In genomic region chr18:58314284-58314683, GRCh38 we compare ENCODE assay signal across 8 cellular contexts.
DNase-seq lines count a peak whose midpoint lies in the region; ATAC-seq lines count a peak whose summit lies in the region.

No MANE protein-coding gene starts in this region.

- H2AFZ ChIP-seq in GM23248: no peak overlapping the region

- 2% methylated on average over 7 of the region's 7 CpGs for WGBS in GM23248 (ENCODE audit: low coverage in 1 of 2, low lambda C conversion rate in 2 of 2, missing lambda C conversion rate in 2 of 2), 2 experiments

- no peaks in the 10 kb centered on the region for H3K79me2 ChIP-seq in GM23248 (ENCODE audit: insufficient read depth)

- H3K9me2 ChIP-seq in GM23248 (ENCODE audit: insufficient read depth): no peaks in the 10 kb centered on the region

- peaks cover 14% of the 10 kb centered on the region for H3K4me1 ChIP-seq in GM23248 (ENCODE audit: insufficient read depth)

- no peaks in the 10 kb centered on the region for H4K20me1 ChIP-seq in GM23248 (ENCODE audit: insufficient read depth)

- no peaks in the 10 kb centered on the region for H3K27me3 ChIP-seq in GM23248 (replicated peaks; ENCODE audit: insufficient read depth)

- in situ Hi-C loops in GM23248 (cut with MboI): no loop called here

- ATAC-seq in GM18907 (IDR thresholded peaks at IDR 0.05; ENCODE audit: unreplicated experiment) (no peak), GM21381 (IDR thresholded peaks at IDR 0.05; ENCODE audit: unreplicated experiment) (no peak), HG03039 (IDR thresholded peaks at IDR 0.05; ENCODE audit: unreplicated experiment) (no peak)

- H3K36me3 ChIP-seq in GM23248 (ENCODE audit: low read depth): no peaks in the 10 kb centered on the region

- peak overlapping the region; percentile 54 for H3K9ac ChIP-seq in GM23248

- H3F3A ChIP-seq in GM23248 (ENCODE audit: insufficient read depth): peaks cover 9% of the 10 kb centered on the region

- H3K27ac ChIP-seq in GM23248: peak overlapping the region; percentile 78

- DNase-seq in GM23248 (peak; percentile 97), SKM-1 treated with dmso at 0.1 percent for 144 hours (lab: John Stamatoyannopoulos, UW; ENCODE audit: unreplicated experiment) (peak; percentile 59), glomerular visceral epithelial cell (ENCODE audit: extremely low spot score) (peak; percentile 88), skeletal muscle cell (ENCODE audit: low read depth) (peak; percentile 86), NCI-H187 (lab: John Stamatoyannopoulos, UW) (no peak)

- no peak overlapping the region for H3K4me3 ChIP-seq in GM23248
- no peak overlapping the region for H3K4me3 ChIP-seq in skeletal muscle cell (ENCODE audit: low read depth, low read length)

- peak overlapping the region; percentile 57 for H3K4me2 ChIP-seq in GM23248 (ENCODE audit: unreplicated experiment)

- H3K9me3 ChIP-seq in GM23248 (ENCODE audit: low read depth): no peaks in the 10 kb centered on the region

Comparison
In these comparisons a context has a peak if more than half of its experiments do, and no peak if none do; other contexts are left out.
1. DNase-seq: peak in GM23248 (single experiment), SKM-1 treated with dmso at 0.1 percent for 144 hours (single experiment), glomerular visceral epithelial cell (single experiment) and skeletal muscle cell (single experiment); none in NCI-H187 (0 of 2).